In the genomic region with DNA sequence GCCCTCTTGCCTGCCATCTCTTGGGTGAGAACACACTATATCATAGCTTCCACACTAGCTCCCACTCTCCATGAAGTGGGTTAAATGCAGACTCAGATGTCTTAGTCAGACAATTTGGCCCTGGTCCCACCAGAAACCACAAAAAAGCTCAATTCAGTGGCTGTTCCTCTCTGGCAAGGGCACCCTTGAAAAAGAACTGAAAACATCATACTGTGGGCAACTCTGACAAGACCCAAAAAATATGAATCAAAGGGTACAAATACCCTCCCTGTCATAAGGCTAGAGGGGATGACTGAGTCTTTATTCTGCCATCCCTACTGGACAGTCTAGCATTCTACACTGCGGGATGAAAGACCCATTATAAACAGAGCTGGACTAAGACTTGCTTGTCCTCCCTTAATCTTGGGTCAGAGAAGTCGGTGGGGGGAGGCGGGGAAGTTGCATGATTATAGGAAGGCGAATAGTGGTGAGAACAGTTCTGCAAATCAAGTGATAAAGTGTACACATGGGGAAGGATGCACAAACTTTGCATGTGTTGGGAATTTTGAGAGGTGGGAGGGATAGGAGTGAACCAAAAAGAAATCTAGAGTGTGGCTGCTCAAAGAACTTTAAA, we compare ENCODE assay signal across 14 cellular contexts.
A peak's percentile ranks its signal among the peaks of the same experiment; 100 is the strongest.
DNase-seq lines count a peak whose midpoint lies in the region; ATAC-seq and TF ChIP-seq lines count a peak whose summit lies in the region.
"Had no signal": no experiment of that assay in that cellular context is flagged by ENCODE, and none has a peak within 500 bp of the region (broad histone marks: within the 10 kb centered on the region; RNA-seq: fewer than 3 reads in every experiment).

No MANE protein-coding gene starts in this region.

- TF ChIP-seq EP300 in SK-N-SH (IDR thresholded peaks at IDR 0.05; ENCODE audit: borderline replicate concordance in 1 of 2, low read depth in 1 of 2, low read length in 1 of 2): no peak

- H3K79me2 ChIP-seq in SK-N-SH (ENCODE audit: insufficient read depth): no peaks in the 10 kb centered on the region

- H3K4me3 ChIP-seq in SK-N-SH (ENCODE audit: low read depth in 2 of 2, low read length in 1 of 2) (no peak overlapping the region), adipocyte (ENCODE audit: low read length) (no peak overlapping the region)
- H3K4me3 ChIP-seq: suprapubic skin had no signal

- POLR2A ChIA-PET in SK-N-SH (lab: Yijun Ruan, JAX): no interaction called here

- H4K20me1 ChIP-seq in SK-N-SH (ENCODE audit: insufficient read depth): no peaks in the 10 kb centered on the region

- H3K4me1 ChIP-seq in SK-N-SH (ENCODE audit: control insufficient read depth in 1 of 2, insufficient read depth in 2 of 2, low read depth in 1 of 2, low read length in 1 of 2) (no peaks in the 10 kb centered on the region), adipocyte (ENCODE audit: control insufficient read depth, insufficient read depth, low read length) (no peaks in the 10 kb centered on the region)
- H3K4me1 ChIP-seq: suprapubic skin had no signal

- H3K36me3 ChIP-seq in SK-N-SH (replicated peaks in 1 of 2; ENCODE audit: control insufficient read depth in 1 of 2, insufficient read depth in 2 of 2, low read length in 1 of 2) (no peaks in the 10 kb centered on the region), adipocyte (ENCODE audit: control insufficient read depth, insufficient read depth, low read length, severe bottlenecking) (no peaks in the 10 kb centered on the region)
- H3K36me3 ChIP-seq: suprapubic skin had no signal

- ATAC-seq in SK-N-SH treated with all-trans-retinoic acid at 6 μM for 48 hours (no peak), GM21529 (IDR thresholded peaks at IDR 0.05; ENCODE audit: unreplicated experiment) (no peak), left lobe of liver (no peak)

- H3K9me3 ChIP-seq in SK-N-SH (no peaks in the 10 kb centered on the region), adipocyte (ENCODE audit: control insufficient read depth, low read length) (no peaks in the 10 kb centered on the region)
- H3K9me3 ChIP-seq: suprapubic skin had no signal

- DNase-seq in SK-N-SH (no peak), adipocyte (ENCODE audit: low read depth) (peak; percentile 8), globus pallidus (ENCODE audit: low spot score) (peak; percentile 65), GM19240 (ENCODE audit: insufficient read length, low spot score) (no peak), SW 1271 (lab: John Stamatoyannopoulos, UW) (no peak), left lobe of liver (ENCODE audit: low spot score) (no peak)
- DNase-seq: 8988T; activated naive CD4-positive, alpha-beta T cell treated with Interleukin-2 at 50 U/mL for 16 hours; KG1; NCI-H187; SHP77 treated with DMSO at 0.1 percent for 48 hours had no signal

- no peak overlapping the region for H3K27ac ChIP-seq in SK-N-SH (ENCODE audit: low read depth in 2 of 2, low read length in 1 of 2)
- H3K27ac ChIP-seq: suprapubic skin had no signal

- H3F3A ChIP-seq in SK-N-SH (replicated peaks; ENCODE audit: insufficient read depth): no peaks in the 10 kb centered on the region

- CTCF ChIA-PET in SK-N-SH (lab: Yijun Ruan, JAX): interaction anchor here (1.3 kb wide), 1 partner anchor 23 kb away, joined by 3 read pairs; no protein-coding TSS in a partner anchor

- no peak for TF ChIP-seq RAD21 in SK-N-SH (IDR thresholded peaks at IDR 0.05; ENCODE audit: low read length)

- no peak overlapping the region for H3K4me2 ChIP-seq in SK-N-SH

- no peak for TF ChIP-seq CTCF in SK-N-SH (IDR thresholded peaks at IDR 0.05)

- WGBS in SK-N-SH (ENCODE audit: low lambda C conversion rate): 45% methylated on average over 4 of the region's 4 CpGs

- no peaks in the 10 kb centered on the region for H3K27me3 ChIP-seq in SK-N-SH (ENCODE audit: insufficient read depth)
- H3K27me3 ChIP-seq in adipocyte (replicated peaks; ENCODE audit: control insufficient read depth, insufficient read depth, low read length): peaks cover 10% of the 10 kb centered on the region
- H3K27me3 ChIP-seq: suprapubic skin had no signal

- H3K9ac ChIP-seq in SK-N-SH (no peak overlapping the region), adipocyte (ENCODE audit: low read length) (no peak overlapping the region)

- H2AFZ ChIP-seq in SK-N-SH (ENCODE audit: low read depth): no peak overlapping the region

- no peaks in the 10 kb centered on the region for H3K9me2 ChIP-seq in SK-N-SH

TF ChIP-seq in SK-N-SH, 30 proteins besides CTCF, POLR2A, EP300 and RAD21:
- TF ChIP-seq RFX5 (IDR thresholded peaks at IDR 0.05; ENCODE audit: low read length) (no peak), NFIC (IDR thresholded peaks at IDR 0.05; ENCODE audit: borderline replicate concordance) (peak; percentile 17; the same call in 1 of the 2 replicates), GATA2 (CRISPR knock-in tag; IDR thresholded peaks at IDR 0.05) (no peak)

TF ChIP-seq in SK-N-SH treated with all-trans-retinoic acid at 6 μM for 48 hours, 23 proteins besides CTCF, POLR2A, EP300 and RAD21:
- TF ChIP-seq ISL1 (CRISPR knock-in tag; IDR thresholded peaks at IDR 0.05) (no peak), TCF4 (CRISPR knock-in tag; IDR thresholded peaks at IDR 0.05; ENCODE audit: borderline replicate concordance) (no peak), ZNF70 (CRISPR knock-in tag; IDR thresholded peaks at IDR 0.05) (no peak), PPARA (CRISPR knock-in tag; IDR thresholded peaks at IDR 0.05; ENCODE audit: borderline replicate concordance) (no peak), BACH2 (CRISPR knock-in tag; IDR thresholded peaks at IDR 0.05; ENCODE audit: borderline replicate concordance) (no peak)

Comparison
In these comparisons a context has a peak if more than half of its experiments do, and no peak if none do; other contexts are left out.
1. DNase-seq: peak in adipocyte (single experiment) and globus pallidus (single experiment); none in SK-N-SH (single experiment), GM19240 (single experiment), SW 1271 (0 of 2) and left lobe of liver (single experiment).